22 cellular contexts compared by ENCODE assay signal in genomic region chr11:36350137-36350513, GRCh38. TPM values are rescaled to one million over a fixed set of nuclear protein-coding genes. Genes with fewer than 3 reads are reported as not detected.
DNase-seq lines count a peak whose midpoint lies in the region; ATAC-seq, FAIRE-seq and TF ChIP-seq lines count a peak whose summit lies in the region.
"Had no signal": no experiment of that assay in that cellular context is flagged by ENCODE, and none has a peak within 500 bp of the region (broad histone marks: within the 10 kb centered on the region; RNA-seq: fewer than 3 reads in every experiment).

No MANE protein-coding gene starts in this region.

- no peak overlapping the region for H4K8ac ChIP-seq in H1 (ENCODE audit: extremely low read depth, insufficient read depth, low read length)

- H3K4me1 Mint-ChIP-seq in activated CD8-positive, alpha-beta T cell treated with anti-CD3 and anti-CD28 coated beads for 36 hours (ENCODE audit: low read depth) = peaks cover 48% of the 10 kb centered on the region
- peaks cover 34% of the 10 kb centered on the region for H3K4me1 Mint-ChIP-seq in activated CD8-positive, alpha-beta T cell treated with anti-CD3 and anti-CD28 coated beads, Interleukin-2, amount 10 ng/mL, durations not matched to agents 7 days and 5 days (ENCODE audit: low read depth)

- POLR2A ChIA-PET in activated CD8-positive, alpha-beta T cell treated with anti-CD3 and anti-CD28 coated beads for 36 hours (lab: Charles Lee) = interaction anchor here (0.8 kb wide), 1 partner anchor 22 kb away, joined by 3 read pairs; no protein-coding TSS in a partner anchor
- POLR2A ChIA-PET in activated CD8-positive, alpha-beta T cell treated with anti-CD3 and anti-CD28 coated beads, Interleukin-2, amount 10 ng/mL, durations not matched to agents 7 days and 5 days (lab: Charles Lee) = no interaction called here
- POLR2A ChIA-PET in H1 (lab: Charles Lee; ENCODE audit: partially characterized antibody) = no interaction called here

- TF ChIP-seq CTCF in activated CD8-positive, alpha-beta T cell treated with anti-CD3 and anti-CD28 coated beads for 36 hours (IDR thresholded peaks at IDR 0.05) = no peak
- TF ChIP-seq CTCF in NB4 (IDR thresholded peaks at IDR 0.05; ENCODE audit: low read depth, low read length) = no peak
- no peak for TF ChIP-seq CTCF in H1 (IDR thresholded peaks at IDR 0.05; ENCODE audit: control extremely low read depth in 1 of 3, insufficient read depth in 1 of 3, low read depth in 1 of 3, low read length in 3 of 3)
- no peak for TF ChIP-seq CTCF in spleen (IDR thresholded peaks at IDR 0.05 in 8 of 11, conservative IDR thresholded peaks at IDR 0.05 in 3 of 11)

- CTCF ChIA-PET in activated CD8-positive, alpha-beta T cell treated with anti-CD3 and anti-CD28 coated beads for 36 hours (lab: Charles Lee) = interaction anchor here (1.3 to 3.0 kb wide), 2 partner anchors 9 to 58 kb away, joined by 4 to 11 read pairs; no protein-coding TSS in a partner anchor
- CTCF ChIA-PET in activated CD8-positive, alpha-beta T cell treated with anti-CD3 and anti-CD28 coated beads, Interleukin-2, amount 10 ng/mL, durations not matched to agents 7 days and 5 days (lab: Charles Lee) = interaction anchor here (1.4 to 2.4 kb wide), 2 partner anchors 10 to 143 kb away, joined by 3 to 9 read pairs; no protein-coding TSS in a partner anchor
- CTCF ChIA-PET in H1 (lab: Charles Lee; ENCODE audit: partially characterized antibody) = interaction anchor here (1.0 to 2.2 kb wide), 2 partner anchors 10 to 26 kb away, joined by 3 to 6 read pairs; no protein-coding TSS in a partner anchor

- H3K4me1 ChIP-seq in H1 (replicated peaks in 1 of 4; ENCODE audit: control insufficient read depth in 3 of 4, insufficient read depth in 4 of 4, low read length in 3 of 4) = peaks cover 0 to 5% (median 0%) of the 10 kb centered on the region in 4 experiments; a peak in 1 of 7 replicates
- H3K4me1 ChIP-seq in spleen = peaks cover 0 to 48% (median 21%) of the 10 kb centered on the region in 6 donors
- H3K4me1 ChIP-seq: lower lobe of right lung had no signal

- H2BK20ac ChIP-seq in H1 (ENCODE audit: low read length) = no peak overlapping the region

- no peak overlapping the region for H2AK5ac ChIP-seq in H1 (ENCODE audit: low read depth, low read length)

- H3K27me3 ChIP-seq in H1 (replicated peaks in 1 of 4; ENCODE audit: control insufficient read depth in 3 of 4, extremely low read depth in 1 of 4, insufficient read depth in 3 of 4, low read length in 3 of 4) = no peaks in the 10 kb centered on the region
- H3K27me3 ChIP-seq in spleen (replicated peaks in 1 of 7) = no peaks in the 10 kb centered on the region
- H3K27me3 ChIP-seq: sigmoid colon had no signal

- DNase-seq in activated CD8-positive, alpha-beta T cell treated with anti-CD3 and anti-CD28 coated beads for 36 hours = peak; percentile 30
- no peak for DNase-seq in activated CD8-positive, alpha-beta T cell treated with anti-CD3 and anti-CD28 coated beads, Interleukin-2, amount 10 ng/mL, durations not matched to agents 7 days and 5 days
- peak; percentile 4 for DNase-seq in NB4 (ENCODE audit: low read depth)
- no peak for DNase-seq in H1 (ENCODE audit: low read depth in 1 of 2, low spot score in 2 of 2)
- DNase-seq in spleen = no peak
- no peak for DNase-seq in NCI-H146 (lab: John Stamatoyannopoulos, UW)
- no peak for DNase-seq in hepatic stellate cell (ENCODE audit: low spot score)
- DNase-seq in GOT3 (lab: John Stamatoyannopoulos, UW) = no peak
- DNase-seq: activated gamma-delta T cell treated with Interleukin-2 at 50 U/mL for 16 hours, DMS53, lower lobe of right lung, NCI-H1048, NCI-H2029, NCI-H2227 treated with DMSO at 0.1 percent for 48 hours, NCI-H748 treated with DMSO at 0.1 percent for 48 hours, sigmoid colon had no signal

- peaks cover 3% of the 10 kb centered on the region; the same call in 1 of the 2 replicates for H3K23me2 ChIP-seq in H1 (ENCODE audit: low read depth, low read length)

- H3K14ac ChIP-seq in H1 (ENCODE audit: insufficient read length) = no peak overlapping the region

- peak overlapping the region; percentile 64 for H3K56ac ChIP-seq in H1 (replicated peaks; ENCODE audit: insufficient read length, low read depth, low read length)

- H3K9me3 ChIP-seq in H1 (ENCODE audit: insufficient read depth in 2 of 2, low read depth in 1 of 2, low read length in 1 of 2) = no peaks in the 10 kb centered on the region
- no peaks in the 10 kb centered on the region for H3K9me3 ChIP-seq in spleen
- H3K9me3 ChIP-seq: lower lobe of right lung, sigmoid colon had no signal

- no peak overlapping the region for H4K5ac ChIP-seq in H1 (ENCODE audit: insufficient read length, low read depth, low read length)

- no peak for TF ChIP-seq POLR2A in NB4 (IDR thresholded peaks at IDR 0.05; ENCODE audit: extremely low read depth, insufficient read length)
- TF ChIP-seq POLR2A in H1 (IDR thresholded peaks at IDR 0.05; ENCODE audit: control extremely low read depth in 1 of 2, low read depth in 2 of 2, low read length in 2 of 2) = no peak
- no peak for TF ChIP-seq POLR2A in spleen (IDR thresholded peaks at IDR 0.05)

- no peak for ATAC-seq in activated CD8-positive, alpha-beta T cell treated with anti-CD3 and anti-CD28 coated beads for 36 hours
- no peak for ATAC-seq in activated CD8-positive, alpha-beta T cell treated with anti-CD3 and anti-CD28 coated beads, Interleukin-2, amount 10 ng/mL, durations not matched to agents 7 days and 5 days

- TF ChIP-seq EP300 in H1 (IDR thresholded peaks at IDR 0.05; ENCODE audit: borderline replicate concordance in 1 of 2, low read depth in 2 of 2, low read length in 2 of 2) = no peak

- H3K27ac ChIP-seq in H1 (ENCODE audit: low read depth, low read length) (no peak overlapping the region), spleen (peak overlapping the region in 6 of 8 donors; percentile 38 to 78 (median 69))
- H3K27ac ChIP-seq: cardiac muscle cell, KMS-11, lower lobe of right lung, RWPE1, sigmoid colon had no signal

- H3K18ac ChIP-seq in H1 (ENCODE audit: extremely low read depth, low read length) = no peak overlapping the region

- no peak overlapping the region for H3K4me3 ChIP-seq in NB4 (ENCODE audit: low read depth, low read length)
- H3K4me3 ChIP-seq in H1 (ENCODE audit: extremely low read depth in 1 of 4, insufficient read depth in 2 of 4, low read depth in 3 of 4, low read length in 4 of 4) = no peak overlapping the region
- peak overlapping the region in 3 of 8 donors; percentile 9 to 50 (median 28) for H3K4me3 ChIP-seq in spleen
- H3K4me3 ChIP-seq: cardiac muscle cell, lower lobe of right lung, sigmoid colon had no signal

- H3K36me3 ChIP-seq in H1 (ENCODE audit: control insufficient read depth in 2 of 4, insufficient read depth in 4 of 4, low read length in 3 of 4) (no peaks in the 10 kb centered on the region), spleen (no peaks in the 10 kb centered on the region)
- H3K36me3 ChIP-seq: cardiac muscle cell, lower lobe of right lung, sigmoid colon had no signal

- peaks cover 0 to 2% of the 10 kb centered on the region in 2 experiments for H4K20me1 ChIP-seq in H1 (replicated peaks in 1 of 2; ENCODE audit: control insufficient read depth in 1 of 2, insufficient read depth in 2 of 2, low read length in 2 of 2)

- no peak overlapping the region for H3K23ac ChIP-seq in H1 (ENCODE audit: insufficient read length)

- no peak overlapping the region for H2BK12ac ChIP-seq in H1 (ENCODE audit: low read depth, low read length)

- H3K79me2 ChIP-seq in H1 (ENCODE audit: control insufficient read depth in 1 of 2, insufficient read depth in 2 of 2, low read length in 2 of 2) = no peaks in the 10 kb centered on the region

- no peak overlapping the region for H3K27ac Mint-ChIP-seq in activated CD8-positive, alpha-beta T cell treated with anti-CD3 and anti-CD28 coated beads for 36 hours
- no peak overlapping the region for H3K27ac Mint-ChIP-seq in activated CD8-positive, alpha-beta T cell treated with anti-CD3 and anti-CD28 coated beads, Interleukin-2, amount 10 ng/mL, durations not matched to agents 7 days and 5 days
- H3K27ac Mint-ChIP-seq: dendritic cell treated with granulocyte-macrophage colony-stimulating factor and Interleukin-4, amounts not matched to agents 40 ng/mL and 50 ng/mL, for 4 days; progenitor cell of endocrine pancreas; T-helper 1 cell treated with Interleukin-12 subunit alpha and Interleukin-12 subunit beta and Interleukin-4 antibody, amounts not matched to agents 30 μg/mL and 1 μg/mL, for 36 hours had no signal

- WGBS in H1 (ENCODE audit: extremely low coverage in 1 of 2, insufficient coverage in 1 of 2, insufficient read length in 1 of 2, insufficient replicate concordance in 2 of 2, low coverage in 1 of 2, low lambda C conversion rate in 2 of 2, missing lambda C conversion rate in 1 of 2), 2 experiments = 78% methylated on average over 1 of the region's 1 CpG; no CpG with 5 or more reads in 1 of the 2 experiments
- WGBS in spleen, 5 donors = 10 to 30% (median 20%) methylated on average over 1 of the region's 1 CpG

- H3K27me3 Mint-ChIP-seq in activated CD8-positive, alpha-beta T cell treated with anti-CD3 and anti-CD28 coated beads for 36 hours = peaks cover 18% of the 10 kb centered on the region
- H3K27me3 Mint-ChIP-seq in activated CD8-positive, alpha-beta T cell treated with anti-CD3 and anti-CD28 coated beads, Interleukin-2, amount 10 ng/mL, durations not matched to agents 7 days and 5 days (ENCODE audit: low read depth) = peaks cover 27% of the 10 kb centered on the region

- no peaks in the 10 kb centered on the region for H3K79me1 ChIP-seq in H1 (ENCODE audit: low read depth, low read length)

- H2BK15ac ChIP-seq in H1 (ENCODE audit: low read length) = no peak overlapping the region

- H3K9me3 Mint-ChIP-seq in activated CD8-positive, alpha-beta T cell treated with anti-CD3 and anti-CD28 coated beads for 36 hours = no peaks in the 10 kb centered on the region
- no peaks in the 10 kb centered on the region for H3K9me3 Mint-ChIP-seq in activated CD8-positive, alpha-beta T cell treated with anti-CD3 and anti-CD28 coated beads, Interleukin-2, amount 10 ng/mL, durations not matched to agents 7 days and 5 days (ENCODE audit: insufficient read depth)
- H3K9me3 Mint-ChIP-seq: dendritic cell treated with granulocyte-macrophage colony-stimulating factor and Interleukin-4, amounts not matched to agents 40 ng/mL and 50 ng/mL, for 4 days; T-helper 1 cell treated with Interleukin-12 subunit alpha and Interleukin-12 subunit beta and Interleukin-4 antibody, amounts not matched to agents 30 μg/mL and 1 μg/mL, for 36 hours had no signal

- FAIRE-seq in H1 (lab: Jason Lieb, UNC) = no peak

- H3K36me3 Mint-ChIP-seq in activated CD8-positive, alpha-beta T cell treated with anti-CD3 and anti-CD28 coated beads for 36 hours (ENCODE audit: low read depth) = no peaks in the 10 kb centered on the region
- H3K36me3 Mint-ChIP-seq in activated CD8-positive, alpha-beta T cell treated with anti-CD3 and anti-CD28 coated beads, Interleukin-2, amount 10 ng/mL, durations not matched to agents 7 days and 5 days (ENCODE audit: low read depth) = no peaks in the 10 kb centered on the region

- no peak overlapping the region for H3K9ac ChIP-seq in H1 (replicated peaks in 1 of 4; ENCODE audit: extremely low read depth in 1 of 4, low read depth in 3 of 4, low read length in 3 of 4)
- H3K9ac ChIP-seq: KMS-11 had no signal

- H4K91ac ChIP-seq in H1 (replicated peaks; ENCODE audit: insufficient read length, low read length) = no peak overlapping the region

- no peak overlapping the region for H2BK120ac ChIP-seq in H1 (replicated peaks; ENCODE audit: low read depth, low read length)

- intact Hi-C loops in activated CD8-positive, alpha-beta T cell treated with anti-CD3 and anti-CD28 coated beads for 36 hours (cut with micrococcal nuclease) = loop anchor here (5.0 kb wide), 1 partner anchor 127 kb away; no protein-coding TSS in a partner anchor
- intact Hi-C loops in spleen (cut with DNase I; ENCODE audit: low total_unique reads) = no loop called here

- H2AFZ ChIP-seq in H1 (ENCODE audit: low read length) = no peak overlapping the region

- no peak for TF ChIP-seq RAD21 in H1 (IDR thresholded peaks at IDR 0.05 in 1 of 2, conservative IDR thresholded peaks at IDR 0.05 in 1 of 2; ENCODE audit: low read depth in 2 of 2, low read length in 2 of 2)

- no peak overlapping the region for H2BK5ac ChIP-seq in H1 (ENCODE audit: low read depth, low read length)

- no peak overlapping the region for H3K4me2 ChIP-seq in H1 (ENCODE audit: insufficient read depth in 1 of 2, low read depth in 2 of 2, low read length in 2 of 2)
- H3K4me2 ChIP-seq: KMS-11 had no signal

- no peak overlapping the region for H3K4me3 Mint-ChIP-seq in activated CD8-positive, alpha-beta T cell treated with anti-CD3 and anti-CD28 coated beads for 36 hours
- no peak overlapping the region for H3K4me3 Mint-ChIP-seq in activated CD8-positive, alpha-beta T cell treated with anti-CD3 and anti-CD28 coated beads, Interleukin-2, amount 10 ng/mL, durations not matched to agents 7 days and 5 days
- H3K4me3 Mint-ChIP-seq: dendritic cell treated with granulocyte-macrophage colony-stimulating factor and Interleukin-4, amounts not matched to agents 40 ng/mL and 50 ng/mL, for 4 days; T-helper 1 cell treated with Interleukin-12 subunit alpha and Interleukin-12 subunit beta and Interleukin-4 antibody, amounts not matched to agents 30 μg/mL and 1 μg/mL, for 36 hours had no signal

- no peak overlapping the region for H3K4ac ChIP-seq in H1 (replicated peaks; ENCODE audit: insufficient read length, low read depth, low read length)

RNA-seq across cellular contexts. Expression of gene PRR5L, which starts 54.0 kb away (rescaled TPM):
- 1 to 10 TPM; 7.0 to 8.1 TPM for total RNA-seq in activated CD8-positive, alpha-beta T cell treated with anti-CD3 and anti-CD28 coated beads for 36 hours
- 1 to 10 TPM; 3.4 to 4.5 TPM for total RNA-seq in activated CD8-positive, alpha-beta T cell treated with anti-CD3 and anti-CD28 coated beads, Interleukin-2, amount 10 ng/mL, durations not matched to agents 7 days and 5 days
- 7.4 and 10.1 TPM in 2 replicates for total RNA-seq in H1 (2021; fragmentation: NEBNext Ultra II Directional; extraction: Animal tissue kit (Norgen Biotek cat#: 25700))
- polyA plus RNA-seq in H1 (2011; rRNA removed) (6.6 and 9.2 TPM in 2 replicates), spleen (10 to 100 TPM; 10.7 to 44.9 (median 19.1) TPM)
- polyA plus RNA-seq in H1 (2011; cell fraction: cytosol; rRNA removed) = 6.5 TPM
- polyA plus RNA-seq in H1 (2011; cell fraction: nucleus; rRNA removed) = 16.1 TPM
- polyA plus RNA-seq in H1 (2012, experiment 1 of 2) = 5.4 to 10.2 TPM (median 7.7 TPM) in 4 replicates
- polyA plus RNA-seq in H1 (2012, experiment 2 of 2) = 7.4 TPM
- 3.1 TPM for polyA plus RNA-seq in H1 (2013, experiment 1 of 2)
- polyA plus RNA-seq in H1 (2013, experiment 2 of 2) = 3.6 TPM
- polyA minus RNA-seq in H1 (2011; rRNA and poly(A)+ RNA removed) = 6.5 and 7.2 TPM in 2 replicates
- polyA minus RNA-seq in H1 (2011; cell fraction: cytosol; rRNA and poly(A)+ RNA removed) = 7.0 TPM
- 12.3 TPM for polyA minus RNA-seq in H1 (2011; cell fraction: nucleus; rRNA and poly(A)+ RNA removed)
- total RNA-seq in spleen = 100 to 1,000 TPM; 126 to 330 (median 183) TPM

Comparison
In these comparisons a context has a peak if more than half of its experiments do, and no peak if none do; other contexts are left out.
1. DNase-seq: peak in activated CD8-positive, alpha-beta T cell treated with anti-CD3 and anti-CD28 coated beads for 36 hours (single experiment) and NB4 (single experiment); none in activated CD8-positive, alpha-beta T cell treated with anti-CD3 and anti-CD28 coated beads, Interleukin-2, amount 10 ng/mL, durations not matched to agents 7 days and 5 days (single experiment), H1 (0 of 2), spleen (single experiment), NCI-H146 (single experiment), hepatic stellate cell (single experiment) and GOT3 (single experiment).
2. RNA of gene PRR5L, which starts 54.0 kb away (total RNA-seq): 126 to 330 TPM in spleen; 7.4 to 10.1 TPM in H1, 7.0 to 8.1 TPM in activated CD8-positive, alpha-beta T cell treated with anti-CD3 and anti-CD28 coated beads for 36 hours and 3.4 to 4.5 TPM in activated CD8-positive, alpha-beta T cell treated with anti-CD3 and anti-CD28 coated beads, Interleukin-2, amount 10 ng/mL, durations not matched to agents 7 days and 5 days; every median in the first group is over 10 times any median in the second.